Comparison of ENCODE assay signal across 12 cellular contexts in the genomic region with DNA sequence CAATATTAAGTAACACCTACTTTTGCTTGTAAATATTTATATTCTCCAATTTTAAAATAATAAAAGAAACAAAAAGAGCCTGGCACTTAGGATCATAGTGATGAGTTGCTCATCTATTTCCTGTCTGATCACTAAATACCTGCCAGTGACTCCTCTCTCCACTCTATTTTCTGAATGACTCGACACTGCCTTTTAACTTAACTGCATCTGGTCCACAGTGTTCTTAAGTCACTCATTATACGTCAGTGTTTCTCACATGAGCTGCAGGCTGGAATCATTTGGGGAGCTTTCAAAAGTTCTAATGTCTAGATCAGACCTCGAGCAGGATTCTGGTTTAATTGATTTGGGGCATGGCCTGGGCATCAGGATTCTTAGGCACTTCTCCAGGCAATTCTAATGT.
DNase-seq lines count a peak whose midpoint lies in the region; ATAC-seq and TF ChIP-seq lines count a peak whose summit lies in the region.
"Had no signal": no experiment of that assay in that cellular context is flagged by ENCODE, and none has a peak within 500 bp of the region (broad histone marks: within the 10 kb centered on the region; RNA-seq: fewer than 3 reads in every experiment).

No MANE protein-coding gene starts in this region.

- H3K36me3 ChIP-seq in right atrium auricular region (peaks cover 13% of the 10 kb centered on the region), PC-3 (ENCODE audit: low read depth, low read length) (no peaks in the 10 kb centered on the region)

- intact Hi-C loops in cardiac septum (cut with DNase I) = no loop called here
- intact Hi-C loops in PC-3 (cut with micrococcal nuclease) = no loop called here

- no peak overlapping the region for H3K9ac ChIP-seq in PC-3 (ENCODE audit: low read length)

- H3K79me2 ChIP-seq in PC-3 (ENCODE audit: low read length) = no peaks in the 10 kb centered on the region

- H4K20me1 ChIP-seq in PC-3 (ENCODE audit: low read length) = no peaks in the 10 kb centered on the region

- peaks cover 0 to 63% of the 10 kb centered on the region in 2 donors for H3K4me1 ChIP-seq in right atrium auricular region
- H3K4me1 ChIP-seq in PC-3 (ENCODE audit: insufficient read depth, low read length) = peaks cover 4% of the 10 kb centered on the region
- H3K4me1 ChIP-seq in foreskin keratinocyte = peaks cover 13% of the 10 kb centered on the region

- no peak overlapping the region for H3K4me2 ChIP-seq in PC-3 (ENCODE audit: low read length)

- CTCF ChIA-PET in PC-3 (lab: Charles Lee) = no interaction called here

- H3K9me3 ChIP-seq in right atrium auricular region (no peaks in the 10 kb centered on the region), PC-3 (ENCODE audit: low read length) (no peaks in the 10 kb centered on the region)

- H3K9me2 ChIP-seq in PC-3 (replicated peaks; ENCODE audit: low read length) = no peaks in the 10 kb centered on the region

- POLR2A ChIA-PET in PC-3 (lab: Charles Lee; ENCODE audit: unreplicated experiment) = no interaction called here

- no peaks in the 10 kb centered on the region for H3F3A ChIP-seq in PC-3 (ENCODE audit: low read length, unreplicated experiment)

- TF ChIP-seq CTCF in right atrium auricular region (IDR thresholded peaks at IDR 0.05) = no peak
- TF ChIP-seq CTCF in PC-3 (conservative IDR thresholded peaks at IDR 0.05; ENCODE audit: low read depth, low read length) = no peak
- TF ChIP-seq CTCF in foreskin keratinocyte (conservative IDR thresholded peaks at IDR 0.05) = no peak

- H3K27me3 ChIP-seq in right atrium auricular region (no peaks in the 10 kb centered on the region), PC-3 (ENCODE audit: low read length) (no peaks in the 10 kb centered on the region), foreskin keratinocyte (no peaks in the 10 kb centered on the region)

- DNase-seq in right atrium auricular region (ENCODE audit: low spot score) (no peak), cardiac septum (ENCODE audit: low spot score) (no peak), PC-3 (peak; percentile 35), foreskin keratinocyte (peak; percentile 38 to 68), medulla oblongata (ENCODE audit: extremely low spot score) (no peak), NCI-H187 treated with DMSO at 0.1 percent for 48 hours (lab: John Stamatoyannopoulos, UW) (no peak)
- DNase-seq in effector CD4-positive, alpha-beta T cell = no peak
- DNase-seq: AML-193; amygdala; naive thymus-derived CD8-positive, alpha-beta T cell; NCI-H2029 had no signal

- BruUV-seq in PC-3 (replicated peaks; lab: Mats Ljungman, UMichigan) = no TSS peak

- H3K27ac ChIP-seq in right atrium auricular region (peak overlapping the region; percentile 12 to 76), PC-3 (ENCODE audit: low read length) (no peak overlapping the region), foreskin keratinocyte (no peak overlapping the region)

- H3K4me3 ChIP-seq in right atrium auricular region (no peak overlapping the region), PC-3 (ENCODE audit: low read length) (no peak overlapping the region)

- peak; percentile 54; the same call in 1 of the 2 replicates for ATAC-seq in PC-3
- peak; percentile 93 for ATAC-seq in foreskin keratinocyte
- no peak for ATAC-seq in GM18517 (IDR thresholded peaks at IDR 0.05; ENCODE audit: unreplicated experiment)
- ATAC-seq: naive thymus-derived CD8-positive, alpha-beta T cell had no signal

- H2AFZ ChIP-seq in PC-3 (ENCODE audit: low read length) = no peak overlapping the region

Comparison
In these comparisons a context has a peak if more than half of its experiments do, and no peak if none do; other contexts are left out.
1. DNase-seq: peak in PC-3 (single experiment) and foreskin keratinocyte (2 of 2); none in right atrium auricular region (single experiment), cardiac septum (single experiment), effector CD4-positive, alpha-beta T cell (single experiment), medulla oblongata (single experiment) and NCI-H187 treated with DMSO at 0.1 percent for 48 hours (single experiment).
2. H3K27ac ChIP-seq: peak in right atrium auricular region (2 of 2); none in PC-3 (single experiment) and foreskin keratinocyte (single experiment).